ENCODE assay signal across 1 cellular context in the genomic region with DNA sequence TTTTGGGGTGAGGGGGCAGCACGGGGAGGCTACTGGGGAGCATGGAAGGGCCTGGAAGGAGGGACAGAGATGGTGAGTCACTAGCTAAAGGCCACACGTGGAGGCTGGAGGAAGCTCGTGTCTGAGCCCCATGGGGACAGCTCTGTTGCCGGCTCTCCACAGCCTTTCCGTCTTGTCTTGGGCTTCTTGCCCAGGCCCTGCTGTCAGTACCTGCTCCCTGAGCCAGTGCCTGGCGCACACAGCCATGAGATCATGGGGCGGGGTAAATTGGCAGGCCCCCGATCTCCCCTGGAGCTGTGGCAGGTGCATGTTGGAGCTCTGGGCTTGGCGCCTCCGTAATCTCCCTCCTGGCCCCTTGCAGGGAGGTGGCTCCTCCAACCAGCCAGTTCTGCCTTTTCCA.
TF ChIP-seq lines count a peak whose summit lies in the region.

No MANE protein-coding gene starts in this region.

TF ChIP-seq in HepG2, 621 proteins besides CTCF, POLR2A, EP300 and RAD21:
- TF ChIP-seq, protein P1, sequence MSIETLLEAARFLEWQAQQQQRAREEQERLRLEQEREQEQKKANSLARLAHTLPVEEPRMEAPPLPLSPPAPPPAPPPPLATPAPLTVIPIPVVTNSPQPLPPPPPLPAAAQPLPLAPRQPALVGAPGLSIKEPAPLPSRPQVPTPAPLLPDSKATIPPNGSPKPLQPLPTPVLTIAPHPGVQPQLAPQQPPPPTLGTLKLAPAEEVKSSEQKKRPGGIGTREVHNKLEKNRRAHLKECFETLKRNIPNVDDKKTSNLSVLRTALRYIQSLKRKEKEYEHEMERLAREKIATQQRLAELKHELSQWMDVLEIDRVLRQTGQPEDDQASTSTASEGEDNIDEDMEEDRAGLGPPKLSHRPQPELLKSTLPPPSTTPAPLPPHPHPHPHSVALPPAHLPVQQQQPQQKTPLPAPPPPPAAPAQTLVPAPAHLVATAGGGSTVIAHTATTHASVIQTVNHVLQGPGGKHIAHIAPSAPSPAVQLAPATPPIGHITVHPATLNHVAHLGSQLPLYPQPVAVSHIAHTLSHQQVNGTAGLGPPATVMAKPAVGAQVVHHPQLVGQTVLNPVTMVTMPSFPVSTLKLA (IDR thresholded peaks at IDR 0.05), result peak; percentile 64
- TF ChIP-seq ATF2 (CRISPR knock-in tag; IDR thresholded peaks at IDR 0.05), result no peak
- TF ChIP-seq KIAA2018 (CRISPR knock-in tag; IDR thresholded peaks at IDR 0.05; ENCODE audit: borderline replicate concordance), result no peak
- TF ChIP-seq ZNF138 (CRISPR knock-in tag; IDR thresholded peaks at IDR 0.05; ENCODE audit: low read depth), result no peak
- TF ChIP-seq MIER2 (CRISPR knock-in tag; IDR thresholded peaks at IDR 0.05), result no peak
- TF ChIP-seq ZC3H13 (CRISPR knock-in tag; IDR thresholded peaks at IDR 0.05), result no peak
- no peak for TF ChIP-seq HNRNPUL1 (IDR thresholded peaks at IDR 0.05; ENCODE audit: low read depth, low read length)
- TF ChIP-seq, protein P2, sequence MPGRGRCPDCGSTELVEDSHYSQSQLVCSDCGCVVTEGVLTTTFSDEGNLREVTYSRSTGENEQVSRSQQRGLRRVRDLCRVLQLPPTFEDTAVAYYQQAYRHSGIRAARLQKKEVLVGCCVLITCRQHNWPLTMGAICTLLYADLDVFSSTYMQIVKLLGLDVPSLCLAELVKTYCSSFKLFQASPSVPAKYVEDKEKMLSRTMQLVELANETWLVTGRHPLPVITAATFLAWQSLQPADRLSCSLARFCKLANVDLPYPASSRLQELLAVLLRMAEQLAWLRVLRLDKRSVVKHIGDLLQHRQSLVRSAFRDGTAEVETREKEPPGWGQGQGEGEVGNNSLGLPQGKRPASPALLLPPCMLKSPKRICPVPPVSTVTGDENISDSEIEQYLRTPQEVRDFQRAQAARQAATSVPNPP (CRISPR knock-in tag; IDR thresholded peaks at IDR 0.05), result no peak
